ENCODE assay signal across 3 cellular contexts in the genomic region with DNA sequence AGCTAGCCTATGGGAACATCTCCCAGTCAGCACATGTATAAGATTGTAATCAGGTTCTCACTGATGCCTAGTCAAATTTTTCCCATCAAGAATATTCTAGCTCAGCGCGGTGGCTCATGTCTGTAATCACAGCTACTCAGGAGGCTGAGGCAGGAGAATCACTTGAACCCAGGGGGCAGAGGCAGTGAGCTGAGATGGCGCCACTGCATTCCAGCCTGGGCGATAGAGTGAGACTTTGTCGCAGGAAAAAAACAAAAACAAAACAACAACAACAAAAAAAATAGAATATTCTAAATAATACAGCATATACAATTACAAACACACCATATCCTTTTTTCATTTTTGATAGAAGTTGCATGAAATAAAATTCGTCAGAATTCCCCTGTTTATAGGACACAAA.
"Had no signal": no experiment of that assay in that cellular context is flagged by ENCODE, and none has a peak within 500 bp of the region (broad histone marks: within the 10 kb centered on the region; RNA-seq: fewer than 3 reads in every experiment).

No MANE protein-coding gene starts in this region.

- ATAC-seq: GM12878 had no signal

- DNase-seq: GDM1, GF-D8 had no signal

- H3K4me3 ChIP-seq: GM12878 had no signal
